In genomic region chr3:133956333-133956732, GRCh38 we compare ENCODE assay signal across 22 cellular contexts.
A peak's percentile ranks its signal among the peaks of the same experiment; 100 is the strongest.
DNase-seq lines count a peak whose midpoint lies in the region; TF ChIP-seq lines count a peak whose summit lies in the region.
"Had no signal": no experiment of that assay in that cellular context is flagged by ENCODE, and none has a peak within 500 bp of the region (broad histone marks: within the 10 kb centered on the region; RNA-seq: fewer than 3 reads in every experiment).

No MANE protein-coding gene starts in this region.

- H3K4me1 Mint-ChIP-seq in endothelial cell (ENCODE audit: unreplicated experiment) (peaks cover 15% of the 10 kb centered on the region), nephron progenitor cell (peaks cover 20% of the 10 kb centered on the region)
- H3K4me1 Mint-ChIP-seq: memory B cell had no signal

- TF ChIP-seq CTCF in endothelial cell (IDR thresholded peaks at IDR 0.05; ENCODE audit: unreplicated experiment) (no peak), nephron progenitor cell (IDR thresholded peaks at IDR 0.05) (no peak)

- DNase-seq in NCI-H345 (lab: John Stamatoyannopoulos, UW), result peak; percentile 15
- DNase-seq in NCI-H345 treated with DMSO at 0.1 percent for 48 hours (lab: John Stamatoyannopoulos, UW; ENCODE audit: unreplicated experiment), result no peak
- peak; percentile 6 for DNase-seq in NCI-H146 treated with DMSO at 0.1 percent for 48 hours (lab: John Stamatoyannopoulos, UW; ENCODE audit: unreplicated experiment)
- peak; percentile 20 for DNase-seq in endothelial cell (ENCODE audit: low spot score)
- DNase-seq in nephron progenitor cell, result no peak
- no peak for DNase-seq in SHP77 treated with DMSO at 0.1 percent for 48 hours (lab: John Stamatoyannopoulos, UW)
- DNase-seq in activated T-cell treated with anti-CD3 and anti-CD28 coated beads, Interleukin-2, amount 50 U/mL, for 48 hours, result no peak
- DNase-seq in kidney tubule cell (ENCODE audit: low spot score), result no peak
- DNase-seq: Calu3; cerebellar nuclear complex; effector CD4-positive, alpha-beta T cell; KBM-7; NK-92 treated with Interleukin-12 subunit alpha and Interleukin-12 subunit beta, amount 100 ng/mL, for 24 hours; Peyer's patch; retina; stimulated activated CD4-positive, alpha-beta T cell treated with anti-CD3 and anti-CD28 coated beads, Interleukin-12 subunit alpha, Interleukin-12 subunit beta, amount 100 ng/mL, for 4 hours; stimulated activated CD4-positive, alpha-beta T cell treated with anti-CD3 and anti-CD28 coated beads, Interleukin-4, amount 100 ng/mL, for 4 hours; tibial artery had no signal

- H3K27ac Mint-ChIP-seq in endothelial cell (ENCODE audit: unreplicated experiment), result no peak overlapping the region
- peak overlapping the region; percentile 4 for H3K27ac Mint-ChIP-seq in nephron progenitor cell
- H3K27ac Mint-ChIP-seq: activated naive CD8-positive, alpha-beta T cell; activated T-helper 2 cell treated with anti-CD3 and anti-CD28 coated beads, Interferon-gamma antibody, Interleukin-2, Interleukin-4, amounts not matched to agents 10 μg/mL and 5 μg/mL and 100 μg/mL, durations not matched to agents 14 hours and 24 hours and 36 hours; memory B cell; stimulated activated naive CD8-positive, alpha-beta T cell treated with anti-CD3 and anti-CD28 coated beads, Interleukin-15, Interleukin-2, amounts not matched to agents 100 ng/mL and 50 ng/mL, for 24 hours had no signal

- H3K9me3 Mint-ChIP-seq in endothelial cell (ENCODE audit: unreplicated experiment) (no peaks in the 10 kb centered on the region), nephron progenitor cell (no peaks in the 10 kb centered on the region)
- H3K9me3 Mint-ChIP-seq: activated T-helper 2 cell treated with anti-CD3 and anti-CD28 coated beads, Interferon-gamma antibody, Interleukin-2, Interleukin-4, amounts not matched to agents 10 μg/mL and 5 μg/mL and 100 μg/mL, durations not matched to agents 14 hours and 24 hours and 36 hours; stimulated activated naive CD8-positive, alpha-beta T cell treated with anti-CD3 and anti-CD28 coated beads, Interleukin-15, Interleukin-2, amounts not matched to agents 100 ng/mL and 50 ng/mL, for 24 hours had no signal

- H3K36me3 Mint-ChIP-seq in endothelial cell (ENCODE audit: low read depth, unreplicated experiment) (peaks cover 5% of the 10 kb centered on the region), nephron progenitor cell (ENCODE audit: low read depth) (peaks cover 31% of the 10 kb centered on the region)
- H3K36me3 Mint-ChIP-seq: activated naive CD8-positive, alpha-beta T cell; memory B cell had no signal

- no peak overlapping the region for H3K4me3 Mint-ChIP-seq in endothelial cell (ENCODE audit: unreplicated experiment)
- no peak overlapping the region for H3K4me3 Mint-ChIP-seq in nephron progenitor cell
- H3K4me3 Mint-ChIP-seq: activated naive CD8-positive, alpha-beta T cell; memory B cell; stimulated activated naive CD8-positive, alpha-beta T cell treated with anti-CD3 and anti-CD28 coated beads, Interleukin-15, Interleukin-2, amounts not matched to agents 100 ng/mL and 50 ng/mL, for 24 hours had no signal

- H3K27me3 Mint-ChIP-seq in endothelial cell (ENCODE audit: unreplicated experiment) (peaks cover 12% of the 10 kb centered on the region), nephron progenitor cell (ENCODE audit: low read depth, poor library complexity) (no peaks in the 10 kb centered on the region)
- H3K27me3 Mint-ChIP-seq: activated naive CD8-positive, alpha-beta T cell; stimulated activated naive CD8-positive, alpha-beta T cell treated with anti-CD3 and anti-CD28 coated beads, Interleukin-15, Interleukin-2, amounts not matched to agents 100 ng/mL and 50 ng/mL, for 24 hours had no signal

Comparison
In these comparisons a context has a peak if more than half of its experiments do, and no peak if none do; other contexts are left out.
1. DNase-seq: peak in NCI-H345 (single experiment), NCI-H146 treated with DMSO at 0.1 percent for 48 hours (single experiment) and endothelial cell (single experiment); none in NCI-H345 treated with DMSO at 0.1 percent for 48 hours (single experiment), nephron progenitor cell (single experiment), SHP77 treated with DMSO at 0.1 percent for 48 hours (single experiment), activated T-cell treated with anti-CD3 and anti-CD28 coated beads, Interleukin-2, amount 50 U/mL, for 48 hours (0 of 2) and kidney tubule cell (single experiment).